22 cellular contexts compared by ENCODE assay signal in genomic region chr2:74021407-74021755, GRCh38. TPM values are rescaled to one million over a fixed set of nuclear protein-coding genes. Genes with fewer than 3 reads are reported as not detected.
A peak's percentile ranks its signal among the peaks of the same experiment; 100 is the strongest.
DNase-seq lines count a peak whose midpoint lies in the region; ATAC-seq and TF ChIP-seq lines count a peak whose summit lies in the region.
"Had no signal": no experiment of that assay in that cellular context is flagged by ENCODE, and none has a peak within 500 bp of the region (broad histone marks: within the 10 kb centered on the region; RNA-seq: fewer than 3 reads in every experiment).

No MANE protein-coding gene starts in this region.

- no peaks in the 10 kb centered on the region for H3K27me3 ChIP-seq in SU-DHL-6 (ENCODE audit: low read length)
- no peaks in the 10 kb centered on the region for H3K27me3 ChIP-seq in SK-N-SH (ENCODE audit: insufficient read depth)
- H3K27me3 ChIP-seq: esophagus muscularis mucosa, gastrocnemius medialis, pancreas, right lobe of liver had no signal

- peaks cover 5% of the 10 kb centered on the region for H3K36me3 Mint-ChIP-seq in stimulated activated naive CD8-positive, alpha-beta T cell treated with anti-CD3 and anti-CD28 coated beads, Interleukin-15, Interleukin-2, amounts not matched to agents 100 ng/mL and 50 ng/mL, for 24 hours (ENCODE audit: low read depth)
- no peaks in the 10 kb centered on the region for H3K36me3 Mint-ChIP-seq in naive B cell

- no peak for DNase-seq in stimulated activated naive CD8-positive, alpha-beta T cell treated with anti-CD3 and anti-CD28 coated beads, Interleukin-15, Interleukin-2, amounts not matched to agents 100 U/mL and 50 U/mL, for 24 hours
- no peak for DNase-seq in naive B cell
- DNase-seq in ACHN, result no peak
- DNase-seq in EL, result no peak
- DNase-seq in SK-N-SH, result no peak
- DNase-seq: activated CD4-positive, alpha-beta T cell treated with anti-CD3 and anti-CD28 coated beads, Interleukin-2, amount 10 ng/mL, durations not matched to agents 7 days and 5 days; activated naive CD4-positive, alpha-beta T cell treated with anti-CD3 and anti-CD28 coated beads, Interleukin-2, amount 10 ng/mL, durations not matched to agents 7 days and 5 days; activated T-cell treated with anti-CD3 and anti-CD28 coated beads for 4 hours; effector memory CD4-positive, alpha-beta T cell; kidney; NCI-H146; pancreas had no signal

- H3K4me3 ChIP-seq in SU-DHL-6 (ENCODE audit: insufficient read depth, low read length, poor library complexity, severe bottlenecking) (no peak overlapping the region), SK-N-SH (ENCODE audit: low read depth in 2 of 2, low read length in 1 of 2) (no peak overlapping the region)
- H3K4me3 ChIP-seq: esophagus muscularis mucosa, gastrocnemius medialis, lung, pancreas, right lobe of liver, thoracic aorta had no signal

- H3K9me3 ChIP-seq in SU-DHL-6 (ENCODE audit: insufficient read depth, low read length) (no peaks in the 10 kb centered on the region), SK-N-SH (no peaks in the 10 kb centered on the region)
- H3K9me3 ChIP-seq: esophagus muscularis mucosa, gastrocnemius medialis, pancreas, right lobe of liver, thoracic aorta had no signal

- H3K9me3 Mint-ChIP-seq in stimulated activated naive CD8-positive, alpha-beta T cell treated with anti-CD3 and anti-CD28 coated beads, Interleukin-15, Interleukin-2, amounts not matched to agents 100 ng/mL and 50 ng/mL, for 24 hours, result no peaks in the 10 kb centered on the region
- no peaks in the 10 kb centered on the region for H3K9me3 Mint-ChIP-seq in naive B cell
- H3K9me3 Mint-ChIP-seq: activated CD4-positive, alpha-beta T cell treated with anti-CD3 and anti-CD28 coated beads, Interleukin-2, amount 10 ng/mL, durations not matched to agents 7 days and 5 days; activated naive CD4-positive, alpha-beta T cell treated with anti-CD3 and anti-CD28 coated beads, Interleukin-2, amount 10 ng/mL, durations not matched to agents 7 days and 5 days had no signal

- H3K36me3 ChIP-seq in SU-DHL-6 (ENCODE audit: low read length) (no peaks in the 10 kb centered on the region), SK-N-SH (replicated peaks in 1 of 2; ENCODE audit: control insufficient read depth in 1 of 2, insufficient read depth in 2 of 2, low read length in 1 of 2) (no peaks in the 10 kb centered on the region)
- H3K36me3 ChIP-seq: esophagus muscularis mucosa, gastrocnemius medialis, pancreas, right lobe of liver, thoracic aorta had no signal

- H3K27ac ChIP-seq in SU-DHL-6 (ENCODE audit: low read depth, low read length) (peak overlapping the region; percentile 24; the same call in 1 of the 2 replicates), SK-N-SH (ENCODE audit: low read depth in 2 of 2, low read length in 1 of 2) (peak overlapping the region in 1 of 2 experiments; percentile 19; a peak in 1 of 4 replicates)
- H3K27ac ChIP-seq: esophagus muscularis mucosa, gastrocnemius medialis, HL-60, pancreas, right lobe of liver, RWPE1, thoracic aorta had no signal

- TF ChIP-seq RAD21 in SK-N-SH (IDR thresholded peaks at IDR 0.05; ENCODE audit: low read length), result no peak

- peaks cover 0 to 35% of the 10 kb centered on the region in 2 experiments; a peak in 1 of 4 replicates for H3K4me1 ChIP-seq in SK-N-SH (ENCODE audit: control insufficient read depth in 1 of 2, insufficient read depth in 2 of 2, low read depth in 1 of 2, low read length in 1 of 2)
- H3K4me1 ChIP-seq: gastrocnemius medialis, pancreas, right lobe of liver had no signal

- in situ Hi-C loops in ACHN (cut with HindIII; ENCODE audit: low pct_ligation_motif_present, low pct_unique_long_range_greater_than_20kb, low sequenced_read_pairs), result no loop called here

- H3K9ac ChIP-seq in SU-DHL-6 (ENCODE audit: low read length), result no peak overlapping the region
- H3K9ac ChIP-seq in SK-N-SH, result no peak overlapping the region

- H3K9me2 ChIP-seq in SU-DHL-6 (replicated peaks; ENCODE audit: insufficient read depth, low read length) (no peaks in the 10 kb centered on the region), SK-N-SH (no peaks in the 10 kb centered on the region)

- H3K4me1 Mint-ChIP-seq in stimulated activated naive CD8-positive, alpha-beta T cell treated with anti-CD3 and anti-CD28 coated beads, Interleukin-15, Interleukin-2, amounts not matched to agents 100 ng/mL and 50 ng/mL, for 24 hours (ENCODE audit: low read depth), result peaks cover 73% of the 10 kb centered on the region
- H3K4me1 Mint-ChIP-seq in naive B cell, result peaks cover 34 to 76% (median 66%) of the 10 kb centered on the region in 3 donors

- ATAC-seq in stimulated activated naive CD8-positive, alpha-beta T cell treated with anti-CD3 and anti-CD28 coated beads, Interleukin-15, Interleukin-2, amounts not matched to agents 100 U/mL and 50 U/mL, for 24 hours, result no peak
- ATAC-seq in naive B cell (ENCODE audit: low read depth in 2 of 2), result no peak
- no peak for ATAC-seq in HG02938 (IDR thresholded peaks at IDR 0.05; ENCODE audit: unreplicated experiment)
- ATAC-seq: gastrocnemius medialis had no signal

- WGBS in SK-N-SH (ENCODE audit: low lambda C conversion rate), result 74% methylated on average over 5 of the region's 5 CpGs

- peak overlapping the region; percentile 52 for H3K27ac Mint-ChIP-seq in stimulated activated naive CD8-positive, alpha-beta T cell treated with anti-CD3 and anti-CD28 coated beads, Interleukin-15, Interleukin-2, amounts not matched to agents 100 ng/mL and 50 ng/mL, for 24 hours
- H3K27ac Mint-ChIP-seq in naive B cell, result peak overlapping the region; percentile 28 to 81 (median 56)
- H3K27ac Mint-ChIP-seq: activated CD4-positive, alpha-beta T cell treated with anti-CD3 and anti-CD28 coated beads, Interleukin-2, amount 10 ng/mL, durations not matched to agents 7 days and 5 days had no signal

- no peak overlapping the region for H3K4me2 ChIP-seq in SU-DHL-6 (ENCODE audit: low read depth, low read length, poor library complexity, severe bottlenecking)
- no peak overlapping the region for H3K4me2 ChIP-seq in SK-N-SH

- H4K20me1 ChIP-seq in SU-DHL-6 (ENCODE audit: low read depth, low read length) (peaks cover 4% of the 10 kb centered on the region; the same call in 1 of the 2 replicates), SK-N-SH (ENCODE audit: insufficient read depth) (peaks cover 11% of the 10 kb centered on the region; the same call in 1 of the 2 replicates)

- no peak for TF ChIP-seq EP300 in SK-N-SH (IDR thresholded peaks at IDR 0.05; ENCODE audit: borderline replicate concordance in 1 of 2, low read depth in 1 of 2, low read length in 1 of 2)

- H3K27me3 Mint-ChIP-seq in stimulated activated naive CD8-positive, alpha-beta T cell treated with anti-CD3 and anti-CD28 coated beads, Interleukin-15, Interleukin-2, amounts not matched to agents 100 ng/mL and 50 ng/mL, for 24 hours, result no peaks in the 10 kb centered on the region
- no peaks in the 10 kb centered on the region for H3K27me3 Mint-ChIP-seq in naive B cell
- H3K27me3 Mint-ChIP-seq: activated CD4-positive, alpha-beta T cell treated with anti-CD3 and anti-CD28 coated beads, Interleukin-2, amount 10 ng/mL, durations not matched to agents 7 days and 5 days; activated naive CD4-positive, alpha-beta T cell treated with anti-CD3 and anti-CD28 coated beads, Interleukin-2, amount 10 ng/mL, durations not matched to agents 7 days and 5 days had no signal

- no peak overlapping the region for H3K4me3 Mint-ChIP-seq in stimulated activated naive CD8-positive, alpha-beta T cell treated with anti-CD3 and anti-CD28 coated beads, Interleukin-15, Interleukin-2, amounts not matched to agents 100 ng/mL and 50 ng/mL, for 24 hours
- no peak overlapping the region for H3K4me3 Mint-ChIP-seq in naive B cell
- H3K4me3 Mint-ChIP-seq: activated CD4-positive, alpha-beta T cell treated with anti-CD3 and anti-CD28 coated beads, Interleukin-2, amount 10 ng/mL, durations not matched to agents 7 days and 5 days; activated naive CD4-positive, alpha-beta T cell treated with anti-CD3 and anti-CD28 coated beads, Interleukin-2, amount 10 ng/mL, durations not matched to agents 7 days and 5 days had no signal

- H3K79me2 ChIP-seq in SU-DHL-6 (ENCODE audit: insufficient read depth, low read length), result peaks cover 87% of the 10 kb centered on the region
- H3K79me2 ChIP-seq in SK-N-SH (ENCODE audit: insufficient read depth), result no peaks in the 10 kb centered on the region; the same call in 1 of the 2 replicates

- H2AFZ ChIP-seq in SU-DHL-6 (ENCODE audit: low read depth, low read length, severe bottlenecking) (no peak overlapping the region), SK-N-SH (ENCODE audit: low read depth) (no peak overlapping the region)

- H3F3A ChIP-seq in SU-DHL-6 (ENCODE audit: insufficient read depth) (peaks cover 14% of the 10 kb centered on the region; the same call in 1 of the 2 replicates), SK-N-SH (replicated peaks; ENCODE audit: insufficient read depth) (peaks cover 5% of the 10 kb centered on the region)

- TF ChIP-seq CTCF in SU-DHL-6 (IDR thresholded peaks at IDR 0.05; ENCODE audit: insufficient read depth, low read length, poor library complexity, severe bottlenecking) (no peak), SK-N-SH (IDR thresholded peaks at IDR 0.05) (no peak)

- POLR2A ChIA-PET in SK-N-SH (lab: Yijun Ruan, JAX), result interaction anchor here (0.6 kb wide), 1 partner anchor 8 kb away, joined by 3 read pairs; no protein-coding TSS in a partner anchor

- CTCF ChIA-PET in SK-N-SH (lab: Yijun Ruan, JAX), result interaction anchor here (0.9 to 2.0 kb wide), 4 partner anchors 14 to 198 kb away, joined by 3 to 4 read pairs (median 4); no protein-coding TSS in a partner anchor

TF ChIP-seq in SK-N-SH, 30 proteins besides CTCF, POLR2A, EP300 and RAD21 (continues in another document):
- no peak for TF ChIP-seq RFX5 (IDR thresholded peaks at IDR 0.05; ENCODE audit: low read length)
- TF ChIP-seq TCF12 (IDR thresholded peaks at IDR 0.05), result no peak
- TF ChIP-seq GATA2 (CRISPR knock-in tag; IDR thresholded peaks at IDR 0.05), result no peak
- no peak for TF ChIP-seq TAF1 (IDR thresholded peaks at IDR 0.05; ENCODE audit: borderline replicate concordance, low read depth, low read length)
- no peak for TF ChIP-seq YY1 (IDR thresholded peaks at IDR 0.05; ENCODE audit: low read depth)
- TF ChIP-seq JUND (IDR thresholded peaks at IDR 0.05), result no peak
- TF ChIP-seq MAX (IDR thresholded peaks at IDR 0.05; ENCODE audit: low read depth), result no peak

RNA-seq across cellular contexts. Expression of gene TET3, which starts 36.7 kb away (rescaled TPM):
- 1 to 10 TPM in 1 of 6 donors, under 1 TPM in 5; 0.03 to 1.2 (median 0.53) TPM for polyA plus RNA-seq in naive B cell (ENCODE audit: low read depth in 6 of 6)
- polyA plus RNA-seq in SK-N-SH (2012; rRNA removed), result 1.6 TPM in 2 replicates
- polyA plus RNA-seq in SK-N-SH (2012; cell fraction: cytosol; rRNA removed), result 1.5 and 1.6 TPM in 2 replicates
- polyA plus RNA-seq in SK-N-SH (2012; cell fraction: nucleus; rRNA removed), result 7.2 and 8.0 TPM in 2 replicates
